Comparison of ENCODE assay signal across 8 cellular contexts in genomic region chr6:139364302-139364981, GRCh38. TPM values are rescaled to one million over a fixed set of nuclear protein-coding genes. Genes with fewer than 3 reads are reported as not detected.
DNase-seq lines count a peak whose midpoint lies in the region; ATAC-seq and TF ChIP-seq lines count a peak whose summit lies in the region.

No MANE protein-coding gene starts in this region.

- no peaks in the 10 kb centered on the region for H3K27me3 Mint-ChIP-seq in CD4-positive, alpha-beta T cell
- no peaks in the 10 kb centered on the region for H3K27me3 Mint-ChIP-seq in T-cell
- H3K27me3 Mint-ChIP-seq in progenitor cell of endocrine pancreas = no peaks in the 10 kb centered on the region

- no peaks in the 10 kb centered on the region for H3K9me3 ChIP-seq in CD4-positive, alpha-beta T cell (ENCODE audit: control insufficient read depth, low read length)

- no peaks in the 10 kb centered on the region for H3K36me3 Mint-ChIP-seq in CD4-positive, alpha-beta T cell (ENCODE audit: low read depth)
- H3K36me3 Mint-ChIP-seq in T-cell (no peaks in the 10 kb centered on the region), progenitor cell of endocrine pancreas (ENCODE audit: insufficient read depth) (no peaks in the 10 kb centered on the region)

- no peak overlapping the region for H3K27ac ChIP-seq in CD4-positive, alpha-beta T cell (ENCODE audit: low read depth, low read length)
- H3K27ac ChIP-seq in coronary artery = no peak overlapping the region

- H3K9me3 Mint-ChIP-seq in CD4-positive, alpha-beta T cell = no peaks in the 10 kb centered on the region
- H3K9me3 Mint-ChIP-seq in T-cell (peaks cover 0 to under 1% (median 0%) of the 10 kb centered on the region in 3 donors), progenitor cell of endocrine pancreas (ENCODE audit: low read depth) (no peaks in the 10 kb centered on the region)

- peak; percentile 91 for TF ChIP-seq CTCF in CD4-positive, alpha-beta T cell (IDR thresholded peaks at IDR 0.05)
- TF ChIP-seq CTCF in fibroblast of villous mesenchyme (IDR thresholded peaks at IDR 0.05; ENCODE audit: insufficient read depth, low read depth, low read length) (peak; percentile 57), progenitor cell of endocrine pancreas (IDR thresholded peaks at IDR 0.05; ENCODE audit: unreplicated experiment) (peak; percentile 80), coronary artery (IDR thresholded peaks at IDR 0.05) (no peak)

- peaks cover 58% of the 10 kb centered on the region for H3K4me1 Mint-ChIP-seq in CD4-positive, alpha-beta T cell (ENCODE audit: low read depth)
- H3K4me1 Mint-ChIP-seq in T-cell = peaks cover 35 to 53% (median 48%) of the 10 kb centered on the region in 3 donors
- H3K4me1 Mint-ChIP-seq in progenitor cell of endocrine pancreas (ENCODE audit: low read depth) = peaks cover 25% of the 10 kb centered on the region

- ATAC-seq in CD4-positive, alpha-beta T cell (ENCODE audit: poor library complexity) = peak; percentile 59
- ATAC-seq in GM18867 (IDR thresholded peaks at IDR 0.05; ENCODE audit: unreplicated experiment) = peak; percentile 65
- ATAC-seq in T-cell (replicated peaks in 1 of 4) = peak; percentile 33 to 62 (median 53)

- H3K4me3 ChIP-seq in fibroblast of villous mesenchyme (ENCODE audit: low read depth, low read length) (no peak overlapping the region), coronary artery (no peak overlapping the region)

- H3K4me3 Mint-ChIP-seq in CD4-positive, alpha-beta T cell = no peak overlapping the region
- H3K4me3 Mint-ChIP-seq in T-cell = no peak overlapping the region
- no peak overlapping the region for H3K4me3 Mint-ChIP-seq in progenitor cell of endocrine pancreas (ENCODE audit: low read depth)

- POLR2A ChIA-PET in CD4-positive, alpha-beta T cell (lab: Charles Lee) = interaction anchor here (0.6 to 1.7 kb wide), 19 partner anchors 10 to 549 kb away, joined by 3 to 43 read pairs (median 4); partner anchors contain the start of genes CITED2 and TXLNB
- POLR2A ChIA-PET in T-cell (lab: Charles Lee) = interaction anchor here (0.6 to 1.5 kb wide), 10 partner anchors 8 to 227 kb away, joined by 3 to 14 read pairs (median 4); partner anchors contain the start of gene CITED2 (in 2 of the 2)

- no peak overlapping the region for H3K27ac Mint-ChIP-seq in CD4-positive, alpha-beta T cell
- peak overlapping the region in 1 of 2 donors; percentile 58 for H3K27ac Mint-ChIP-seq in T-cell
- no peak overlapping the region for H3K27ac Mint-ChIP-seq in progenitor cell of endocrine pancreas

- DNase-seq in CD4-positive, alpha-beta T cell = no peak
- peak; percentile 47 for DNase-seq in NCI-H1105 (lab: John Stamatoyannopoulos, UW)
- DNase-seq in T-cell = peak in 1 of 34 experiments; percentile 18
- peak; percentile 59 for DNase-seq in fibroblast of villous mesenchyme (ENCODE audit: low read depth)
- DNase-seq in progenitor cell of endocrine pancreas (ENCODE audit: low spot score, unreplicated experiment) = no peak
- no peak for DNase-seq in coronary artery (ENCODE audit: low spot score)
- DNase-seq in islet precursor cell = no peak

- CTCF ChIA-PET in CD4-positive, alpha-beta T cell (lab: Charles Lee) = interaction anchor here (0.8 to 2.0 kb wide), 17 partner anchors 9 to 549 kb away, joined by 3 to 39 read pairs (median 4); partner anchors contain the start of genes CITED2 and TXLNB
- CTCF ChIA-PET in T-cell (lab: Charles Lee) = interaction anchor here (0.6 to 2.9 kb wide), 64 partner anchors 8 to 1250 kb away, joined by 3 to 145 read pairs (median 5); partner anchors contain the start of genes TXLNB (in 2 of the 2), CITED2 (in 1 of the 2) and HECA (in 1 of the 2)

- intact Hi-C loops in CD4-positive, alpha-beta T cell (cut with DNase I, micrococcal nuclease) = loop anchor here (1.0 to 5.0 kb wide), 9 partner anchors 37 to 776 kb away; partner anchors contain the start of gene TXLNB (in 1 of the 2)

- H3K27me3 ChIP-seq in CD4-positive, alpha-beta T cell (ENCODE audit: control insufficient read depth, insufficient read depth, low read length) = no peaks in the 10 kb centered on the region

RNA-seq across cellular contexts. Expression of gene CITED2, which starts 10.0 kb away (rescaled TPM):
- total RNA-seq in CD4-positive, alpha-beta T cell = 100 to 1,000 TPM; 181 to 185 TPM
- 100 to 1,000 TPM; 108 to 145 (median 134) TPM for total RNA-seq in T-cell
- 297 and 793 TPM in 2 replicates for total RNA-seq in fibroblast of villous mesenchyme
- 42.6 and 47.5 TPM in 2 replicates for total RNA-seq in progenitor cell of endocrine pancreas

Comparison
In these comparisons a context has a peak if more than half of its experiments do, and no peak if none do; other contexts are left out.
1. DNase-seq: peak in NCI-H1105 (single experiment) and fibroblast of villous mesenchyme (single experiment); none in CD4-positive, alpha-beta T cell (0 of 10), progenitor cell of endocrine pancreas (single experiment), coronary artery (single experiment) and islet precursor cell (single experiment).
2. Peak in every context shown above with its lines, with median percentiles within 50 percentile points of each other: ATAC-seq.